Comparison of ENCODE assay signal across 26 cellular contexts in the genomic region with DNA sequence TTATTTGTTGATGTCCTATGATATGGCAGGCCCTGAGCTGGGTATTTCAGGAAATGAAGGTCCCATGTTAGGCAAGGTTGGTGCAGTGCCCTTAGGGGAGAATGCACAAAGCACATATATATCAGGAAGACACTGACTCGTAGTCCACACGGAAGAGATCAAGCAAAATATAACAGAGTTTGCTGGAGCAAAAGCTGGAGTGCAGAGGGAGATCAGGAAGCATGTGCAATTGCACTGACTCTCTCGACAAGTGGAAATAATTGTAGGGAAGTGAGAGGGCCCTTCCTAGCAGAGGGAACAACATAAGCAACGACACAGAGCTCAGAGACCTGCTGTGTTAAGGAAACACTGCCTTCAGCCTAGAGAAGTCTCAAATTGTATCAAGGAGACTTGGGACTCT. TPM values are rescaled to one million over a fixed set of nuclear protein-coding genes. Genes with fewer than 3 reads are reported as not detected.
DNase-seq lines count a peak whose midpoint lies in the region; ATAC-seq, FAIRE-seq and TF ChIP-seq lines count a peak whose summit lies in the region.
"Had no signal": no experiment of that assay in that cellular context is flagged by ENCODE, and none has a peak within 500 bp of the region (broad histone marks: within the 10 kb centered on the region; RNA-seq: fewer than 3 reads in every experiment).

No MANE protein-coding gene starts in this region.

- peaks cover 64% of the 10 kb centered on the region for H3K4me1 ChIP-seq in DOHH2 (ENCODE audit: control insufficient read depth, low read length)
- H3K4me1 ChIP-seq in osteoblast (ENCODE audit: insufficient read depth, low read length), result peaks cover 13% of the 10 kb centered on the region

- no peak for ATAC-seq in HG02885 (IDR thresholded peaks at IDR 0.05; ENCODE audit: poor library complexity, unreplicated experiment)

- no peak for FAIRE-seq in GM12891 (lab: Jason Lieb, UNC)
- FAIRE-seq: A204.1, D721Med, G401.6 had no signal

- no peaks in the 10 kb centered on the region for H3K9me2 ChIP-seq in DOHH2 (replicated peaks; ENCODE audit: control insufficient read depth, low read length)

- H3K79me2 ChIP-seq in DOHH2 (ENCODE audit: control insufficient read depth, low read length), result peaks cover 89% of the 10 kb centered on the region
- no peaks in the 10 kb centered on the region for H3K79me2 ChIP-seq in osteoblast (ENCODE audit: insufficient read depth, low read length)

- H3K9me3 ChIP-seq in DOHH2 (ENCODE audit: control insufficient read depth, insufficient read depth, low read length) (no peaks in the 10 kb centered on the region), osteoblast (ENCODE audit: low read depth, low read length) (no peaks in the 10 kb centered on the region)
- H3K9me3 ChIP-seq: BLaER1, HAP-1, Peyer's patch had no signal

- no peak for TF ChIP-seq POLR2A in GM12891 (IDR thresholded peaks at IDR 0.05; ENCODE audit: low read depth, low read length)

- peak; percentile 29 for DNase-seq in NCI-H526 treated with DMSO at 0.1 percent for 48 hours (lab: John Stamatoyannopoulos, UW)
- peak; percentile 54 for DNase-seq in cerebellar cortex (ENCODE audit: low spot score)
- DNase-seq in osteoblast (ENCODE audit: insufficient read length, low spot score, missing footprints), result peak; percentile 63
- DNase-seq in pons (ENCODE audit: low spot score), result no peak
- DNase-seq in GM12891 (ENCODE audit: insufficient read length, low spot score), result no peak
- DNase-seq: CD4-positive, alpha-beta T cell; GOT3; NCI-H1105; NCI-H1436 treated with DMSO at 0.1 percent for 48 hours; NCI-H187 treated with DMSO at 0.1 percent for 48 hours; NCI-H2171 treated with DMSO at 0.1 percent for 48 hours; NCI-H524; NCI-H82; Peyer's patch; SHP77 treated with DMSO at 0.1 percent for 48 hours had no signal

- H4K20me1 ChIP-seq in DOHH2 (ENCODE audit: control insufficient read depth, insufficient read depth, low read depth, low read length) (no peaks in the 10 kb centered on the region), osteoblast (ENCODE audit: insufficient read depth, low read length) (no peaks in the 10 kb centered on the region)

- H2AFZ ChIP-seq in osteoblast (ENCODE audit: low read length), result no peak overlapping the region

- H3K36me3 ChIP-seq in DOHH2 (ENCODE audit: control insufficient read depth, low read length) (peaks cover 16% of the 10 kb centered on the region), osteoblast (ENCODE audit: insufficient read depth, low read length) (no peaks in the 10 kb centered on the region)
- H3K36me3 ChIP-seq: BLaER1, HAP-1, Peyer's patch had no signal

- H3K27me3 ChIP-seq in DOHH2 (ENCODE audit: control insufficient read depth, low read length), result peaks cover 8% of the 10 kb centered on the region
- H3K27me3 ChIP-seq in osteoblast (ENCODE audit: insufficient read depth, low read length), result peaks cover 72% of the 10 kb centered on the region

- H3K27ac ChIP-seq in DOHH2 (ENCODE audit: low read depth, low read length) (no peak overlapping the region), osteoblast (ENCODE audit: low read depth, low read length) (no peak overlapping the region)
- H3K27ac ChIP-seq: BLaER1, Peyer's patch, SK-N-MC had no signal

- peak overlapping the region; percentile 77 for H3K4me2 ChIP-seq in DOHH2 (ENCODE audit: low read length)
- no peak overlapping the region for H3K4me2 ChIP-seq in osteoblast (ENCODE audit: insufficient read depth, low read length)
- H3K4me2 ChIP-seq: BLaER1 had no signal

- no peaks in the 10 kb centered on the region for H3F3A ChIP-seq in DOHH2 (ENCODE audit: control insufficient read depth, insufficient read depth)

- TF ChIP-seq CTCF in DOHH2 (IDR thresholded peaks at IDR 0.05; ENCODE audit: low read depth, low read length, poor library complexity, severe bottlenecking), result no peak
- no peak for TF ChIP-seq CTCF in osteoblast (IDR thresholded peaks at IDR 0.05; ENCODE audit: extremely low read depth, low read depth, low read length)

- H3K4me3 ChIP-seq in DOHH2 (ENCODE audit: low read length) (peak overlapping the region; percentile 81), osteoblast (ENCODE audit: insufficient read depth, low read length) (no peak overlapping the region)
- H3K4me3 ChIP-seq: BLaER1, HAP-1, Peyer's patch, SK-N-MC had no signal

TF ChIP-seq in GM12891, 5 proteins besides CTCF, POLR2A, EP300 and RAD21:
- TF ChIP-seq PAX5 (IDR thresholded peaks at IDR 0.05; ENCODE audit: insufficient read depth, low read length, severe bottlenecking), result no peak
- no peak for TF ChIP-seq SPI1 (IDR thresholded peaks at IDR 0.05; ENCODE audit: low read depth, low read length)
- TF ChIP-seq TAF1 (IDR thresholded peaks at IDR 0.05; ENCODE audit: low read depth, low read length), result no peak
- TF ChIP-seq POU2F2 (IDR thresholded peaks at IDR 0.05; ENCODE audit: low read depth, low read length), result no peak
- TF ChIP-seq POLR2AphosphoS5 (IDR thresholded peaks at IDR 0.05; ENCODE audit: low read depth, low read length), result no peak

RNA-seq across cellular contexts. Expression of gene ZNF385B, which starts 4.2 kb away (rescaled TPM):
- 0.29 and 1.1 TPM in 2 replicates for total RNA-seq in osteoblast
- polyA plus RNA-seq in GM12891 (2012; ENCODE audit: low read depth, missing spikeins), result not detected
- total RNA-seq: CD4-positive, alpha-beta T cell; Daoy; HT-29 had no signal
- polyA plus RNA-seq: AG04450 had no signal

Comparison
In these comparisons a context has a peak if more than half of its experiments do, and no peak if none do; other contexts are left out.
1. DNase-seq: peak in NCI-H526 treated with DMSO at 0.1 percent for 48 hours (single experiment), cerebellar cortex (single experiment) and osteoblast (single experiment); none in pons (single experiment) and GM12891 (single experiment).